In the genomic region with DNA sequence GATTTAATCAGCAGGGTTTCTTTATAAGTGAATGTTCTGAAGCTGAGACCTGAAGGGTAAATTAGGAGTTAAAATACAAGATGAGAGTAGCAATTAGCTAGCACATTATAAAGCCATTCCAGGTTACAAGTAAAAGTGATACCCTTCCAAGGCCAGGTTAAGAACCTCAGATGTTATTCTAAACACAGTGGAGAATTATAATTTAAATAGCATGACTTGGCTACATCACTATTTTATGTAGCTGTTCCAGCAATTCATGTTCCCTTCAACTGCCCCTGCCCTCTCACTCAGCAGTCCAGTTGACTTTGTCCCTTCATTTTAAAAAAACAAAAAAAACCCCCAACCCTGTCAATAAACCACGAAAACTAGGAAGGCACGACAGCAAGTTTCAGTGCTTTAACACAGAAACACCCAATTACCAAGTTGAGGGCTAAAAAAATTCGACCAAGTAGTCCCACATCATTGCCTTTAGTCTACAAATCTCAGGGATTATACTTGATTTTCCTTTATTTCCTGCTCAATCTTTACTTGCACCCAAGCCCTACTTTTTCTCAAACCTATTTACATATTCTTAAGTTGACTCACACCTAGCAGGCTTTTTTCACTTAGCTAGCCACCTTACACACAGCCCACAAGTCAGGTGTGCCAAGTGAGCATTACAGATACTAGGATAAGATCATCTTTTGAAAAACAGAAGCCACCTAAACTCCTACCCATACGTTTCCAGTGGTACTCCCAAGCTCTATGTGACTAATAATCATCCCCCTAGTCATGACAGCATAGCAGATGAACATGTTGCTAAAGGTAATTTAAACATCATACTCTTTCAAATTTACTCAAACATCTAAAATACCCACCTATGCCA, we compare ENCODE assay signal across 11 cellular contexts. TPM values are rescaled to one million over a fixed set of nuclear protein-coding genes. Genes with fewer than 3 reads are reported as not detected.
A peak's percentile ranks its signal among the peaks of the same experiment; 100 is the strongest.
DNase-seq lines count a peak whose midpoint lies in the region; ATAC-seq and TF ChIP-seq lines count a peak whose summit lies in the region.
"Had no signal": no experiment of that assay in that cellular context is flagged by ENCODE, and none has a peak within 500 bp of the region (broad histone marks: within the 10 kb centered on the region; RNA-seq: fewer than 3 reads in every experiment).

No MANE protein-coding gene starts in this region.

- no peak overlapping the region for H3K27ac ChIP-seq in thyroid gland
- H3K27ac ChIP-seq: parathyroid adenoma had no signal

- H3K9me3 Mint-ChIP-seq in activated CD8-positive, alpha-beta T cell treated with anti-CD3 and anti-CD28 coated beads for 36 hours = peaks cover under 1% of the 10 kb centered on the region
- no peaks in the 10 kb centered on the region for H3K9me3 Mint-ChIP-seq in natural killer cell

- no peaks in the 10 kb centered on the region for H3K27me3 Mint-ChIP-seq in activated CD8-positive, alpha-beta T cell treated with anti-CD3 and anti-CD28 coated beads for 36 hours
- no peaks in the 10 kb centered on the region for H3K27me3 Mint-ChIP-seq in natural killer cell (ENCODE audit: low read depth in 2 of 2)

- peak overlapping the region; percentile 93 for H3K4me3 Mint-ChIP-seq in activated CD8-positive, alpha-beta T cell treated with anti-CD3 and anti-CD28 coated beads for 36 hours
- H3K4me3 Mint-ChIP-seq in natural killer cell = no peak overlapping the region

- POLR2A ChIA-PET in activated CD8-positive, alpha-beta T cell treated with anti-CD3 and anti-CD28 coated beads for 36 hours (lab: Charles Lee) = interaction anchor here (0.7 to 4.9 kb wide), 11 partner anchors 9 to 1660 kb away, joined by 3 to 36 read pairs (median 4); a partner anchor contains a TSS

- peak overlapping the region; percentile 100 for H3K27ac Mint-ChIP-seq in activated CD8-positive, alpha-beta T cell treated with anti-CD3 and anti-CD28 coated beads for 36 hours
- H3K27ac Mint-ChIP-seq in natural killer cell = peak overlapping the region; percentile 96 to 99

- H3K36me3 ChIP-seq in thyroid gland = peaks cover 48 to 58% of the 10 kb centered on the region in 2 donors

- H3K4me1 ChIP-seq in thyroid gland = peaks cover 14 to 22% of the 10 kb centered on the region in 2 donors

- H3K4me3 ChIP-seq in thyroid gland (replicated peaks in 1 of 3) = no peak overlapping the region

- no peak for TF ChIP-seq POLR2A in thyroid gland (IDR thresholded peaks at IDR 0.05)

- CTCF ChIA-PET in activated CD8-positive, alpha-beta T cell treated with anti-CD3 and anti-CD28 coated beads for 36 hours (lab: Charles Lee) = interaction anchor here (1.0 to 2.5 kb wide), 3 partner anchors 23 to 145 kb away, joined by 3 to 8 read pairs (median 4); a partner anchor contains a TSS

- peak; percentile 56 for DNase-seq in activated CD8-positive, alpha-beta T cell treated with anti-CD3 and anti-CD28 coated beads for 36 hours
- DNase-seq in natural killer cell (no peak), thyroid gland (no peak), NCI-H345 (lab: John Stamatoyannopoulos, UW) (no peak)
- DNase-seq: hippocampal formation, NCI-H1694 treated with DMSO at 0.1 percent for 48 hours, stomach had no signal

- ATAC-seq in GM18868 (IDR thresholded peaks at IDR 0.05; ENCODE audit: unreplicated experiment) = peak; percentile 34
- peak; percentile 26 for ATAC-seq in HG02973 (IDR thresholded peaks at IDR 0.05; ENCODE audit: unreplicated experiment)
- ATAC-seq in activated CD8-positive, alpha-beta T cell treated with anti-CD3 and anti-CD28 coated beads for 36 hours = peak; percentile 32
- ATAC-seq in natural killer cell = no peak
- ATAC-seq in GM21447 (IDR thresholded peaks at IDR 0.05; ENCODE audit: unreplicated experiment) = no peak

- no peaks in the 10 kb centered on the region for H3K27me3 ChIP-seq in thyroid gland
- H3K27me3 ChIP-seq: stomach had no signal

- H3K36me3 Mint-ChIP-seq in activated CD8-positive, alpha-beta T cell treated with anti-CD3 and anti-CD28 coated beads for 36 hours (ENCODE audit: low read depth) = peaks cover 89% of the 10 kb centered on the region
- H3K36me3 Mint-ChIP-seq in natural killer cell = peaks cover 43% of the 10 kb centered on the region

- no peaks in the 10 kb centered on the region for H3K9me3 ChIP-seq in thyroid gland
- H3K9me3 ChIP-seq: stomach had no signal

- WGBS in thyroid gland, 2 donors = 72 to 73% methylated on average over 4 of the region's 4 CpGs

- peaks cover 54% of the 10 kb centered on the region for H3K4me1 Mint-ChIP-seq in activated CD8-positive, alpha-beta T cell treated with anti-CD3 and anti-CD28 coated beads for 36 hours (ENCODE audit: low read depth)
- peaks cover 62 to 72% of the 10 kb centered on the region in 2 donors for H3K4me1 Mint-ChIP-seq in natural killer cell

- no peak for TF ChIP-seq CTCF in activated CD8-positive, alpha-beta T cell treated with anti-CD3 and anti-CD28 coated beads for 36 hours (IDR thresholded peaks at IDR 0.05)
- TF ChIP-seq CTCF in natural killer cell (IDR thresholded peaks at IDR 0.05) = no peak
- no peak for TF ChIP-seq CTCF in thyroid gland (IDR thresholded peaks at IDR 0.05)

- intact Hi-C loops in activated CD8-positive, alpha-beta T cell treated with anti-CD3 and anti-CD28 coated beads for 36 hours (cut with micrococcal nuclease) = loop anchor here (10.0 kb wide), 1 partner anchor 77 kb away; a partner anchor contains a TSS
- intact Hi-C loops in natural killer cell (cut with micrococcal nuclease) (loop anchor here (10.0 kb wide), 1 partner anchor 147 kb away; no protein-coding TSS in a partner anchor), thyroid gland (cut with DNase I) (no loop called here)

RNA-seq across cellular contexts. Expression of a gene that starts 3.4 kb away (rescaled TPM):
- 1,000 to 10,000 TPM; 1,914 to 1,950 TPM for total RNA-seq in activated CD8-positive, alpha-beta T cell treated with anti-CD3 and anti-CD28 coated beads for 36 hours
- total RNA-seq in natural killer cell = 1,000 to 10,000 TPM in 2 of 3 donors, 100 to 1,000 TPM in 1; 961 to 1,288 (median 1,179) TPM
- 100 to 1,000 TPM in 2 of 4 donors, 10 to 100 TPM in 2; 54.4 to 499 (median 123) TPM for total RNA-seq in thyroid gland

RNA-seq across cellular contexts. Expression of a gene that starts 9.6 kb away (rescaled TPM):
- 1 to 10 TPM; 1.2 to 1.4 TPM for total RNA-seq in activated CD8-positive, alpha-beta T cell treated with anti-CD3 and anti-CD28 coated beads for 36 hours
- total RNA-seq in natural killer cell (1 to 10 TPM; 3.4 to 5.2 (median 3.9) TPM), thyroid gland (10 to 100 TPM; 15.9 to 32.1 (median 21.0) TPM)

RNA-seq across cellular contexts. Expression of a gene that starts 33.4 kb away (rescaled TPM):
- total RNA-seq in activated CD8-positive, alpha-beta T cell treated with anti-CD3 and anti-CD28 coated beads for 36 hours = 10 to 100 TPM; 33.8 to 35.2 TPM
- total RNA-seq in natural killer cell = 100 to 1,000 TPM; 120 to 165 (median 122) TPM
- total RNA-seq in thyroid gland = 100 to 1,000 TPM in 3 of 4 donors, 10 to 100 TPM in 1; 83.1 to 134 (median 116) TPM

Comparison
In these comparisons a context has a peak if more than half of its experiments do, and no peak if none do; other contexts are left out.
1. ATAC-seq: peak in GM18868 (single experiment), HG02973 (single experiment) and activated CD8-positive, alpha-beta T cell treated with anti-CD3 and anti-CD28 coated beads for 36 hours (single experiment); none in natural killer cell (0 of 3) and GM21447 (single experiment).